ENCODE assay signal across 21 cellular contexts in the genomic region with DNA sequence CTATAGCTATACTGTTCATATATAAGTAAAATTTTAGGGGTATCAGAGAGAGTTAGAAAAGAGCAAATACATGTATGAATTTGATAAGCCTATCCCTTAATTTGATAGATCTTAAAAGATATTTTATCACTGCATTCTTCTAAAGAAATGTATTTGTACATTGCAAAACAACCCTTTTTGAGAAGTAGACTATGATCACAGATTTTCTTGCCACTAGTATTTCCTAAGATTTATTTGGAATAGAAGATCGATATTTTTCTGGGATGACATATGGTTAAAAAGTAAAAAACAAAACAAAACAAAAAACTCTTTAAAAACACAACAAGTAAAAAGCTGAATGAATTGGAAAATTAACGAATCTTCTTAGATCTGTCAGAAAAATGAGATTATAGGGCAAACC.
"Had no signal": no experiment of that assay in that cellular context is flagged by ENCODE, and none has a peak within 500 bp of the region (broad histone marks: within the 10 kb centered on the region; RNA-seq: fewer than 3 reads in every experiment).

No MANE protein-coding gene starts in this region.

- H3K27ac Mint-ChIP-seq: IgD-negative memory B cell had no signal

- H3K4me3 ChIP-seq: K562, SJSA1, SK-N-MC had no signal

- H3K9me3 Mint-ChIP-seq: IgD-negative memory B cell had no signal

- DNase-seq: Kasumi-1, MM.1S, NCI-H1092 treated with DMSO at 0.1 percent for 48 hours, NCI-H1436, NCI-H187, NCI-H2029, NCI-H2081 treated with DMSO at 0.1 percent for 48 hours, NCI-H2171, NCI-H345, NCI-H524, NCI-H69, NCI-H774, Right ventricle myocardium superior, RPMI8226, SIG-M5 had no signal

- H3K27me3 ChIP-seq: SJSA1 had no signal

- ATAC-seq: K562 had no signal

- H3K27me3 Mint-ChIP-seq: IgD-negative memory B cell had no signal

- H3K9me3 ChIP-seq: SJSA1 had no signal

- H3K9ac ChIP-seq: KMS-11 had no signal

- FAIRE-seq: K562, RCC 7860 had no signal

- H3K4me1 ChIP-seq: SJSA1 had no signal

- H3K4me2 ChIP-seq: KMS-11 had no signal

- H3K4me3 Mint-ChIP-seq: IgD-negative memory B cell had no signal

- H3K36me3 ChIP-seq: SJSA1 had no signal

- H3K27ac ChIP-seq: KMS-11, SJSA1, SK-N-MC had no signal
